Comparison of ENCODE assay signal across 9 cellular contexts in genomic region chr11:405976-406795, GRCh38. TPM values are rescaled to one million over a fixed set of nuclear protein-coding genes. Genes with fewer than 3 reads are reported as not detected.
A peak's percentile ranks its signal among the peaks of the same experiment; 100 is the strongest.
DNase-seq lines count a peak whose midpoint lies in the region; ATAC-seq and TF ChIP-seq lines count a peak whose summit lies in the region.
"Had no signal": no experiment of that assay in that cellular context is flagged by ENCODE, and none has a peak within 500 bp of the region (broad histone marks: within the 10 kb centered on the region; RNA-seq: fewer than 3 reads in every experiment).

No MANE protein-coding gene starts in this region.

- H3K79me2 ChIP-seq in mesendoderm (ENCODE audit: control insufficient read depth, insufficient read depth, low read length) = no peaks in the 10 kb centered on the region

- H2BK15ac ChIP-seq in mesendoderm (replicated peaks; ENCODE audit: low read depth) = no peak overlapping the region

- no peak overlapping the region for H2BK5ac ChIP-seq in mesendoderm (ENCODE audit: low read length)

- peak overlapping the region; percentile 43 for H3K18ac ChIP-seq in mesendoderm (ENCODE audit: low read length)

- H3K4me1 ChIP-seq in colonic mucosa (peaks cover 9% of the 10 kb centered on the region), mesendoderm (ENCODE audit: control insufficient read depth, low read depth, low read length) (no peaks in the 10 kb centered on the region)

- H2BK120ac ChIP-seq in mesendoderm (ENCODE audit: low read depth, low read length) = no peak overlapping the region

- no peaks in the 10 kb centered on the region for H3K9me3 ChIP-seq in colonic mucosa

- no peak for ATAC-seq in activated CD8-positive, alpha-beta memory T cell treated with anti-CD3 and anti-CD28 coated beads, Interleukin-2, amount 10 ng/mL, durations not matched to agents 7 days and 5 days

- no CpG with 5 or more reads among the region's 44 CpGs for WGBS in mesendoderm (ENCODE audit: extremely low coverage, insufficient coverage, low lambda C conversion rate)

- no peaks in the 10 kb centered on the region for H3K27me3 Mint-ChIP-seq in activated CD8-positive, alpha-beta memory T cell treated with anti-CD3 and anti-CD28 coated beads, Interleukin-2, amount 10 ng/mL, durations not matched to agents 7 days and 5 days

- no peak for DNase-seq in activated CD8-positive, alpha-beta memory T cell treated with anti-CD3 and anti-CD28 coated beads, Interleukin-2, amount 10 ng/mL, durations not matched to agents 7 days and 5 days
- DNase-seq in activated CD8-positive, alpha-beta memory T cell treated with anti-CD3 and anti-CD28 coated beads for 24 hours = no peak
- no peak for DNase-seq in colonic mucosa
- no peak for DNase-seq in mesendoderm
- DNase-seq in ureter (ENCODE audit: low spot score) = peak; percentile 52
- no peak for DNase-seq in COR-L47 (lab: John Stamatoyannopoulos, UW)
- DNase-seq in putamen (ENCODE audit: low spot score) = no peak
- DNase-seq in COLO668 (lab: John Stamatoyannopoulos, UW; ENCODE audit: unreplicated experiment) = no peak

- no peaks in the 10 kb centered on the region for H3K36me3 Mint-ChIP-seq in activated CD8-positive, alpha-beta memory T cell treated with anti-CD3 and anti-CD28 coated beads, Interleukin-2, amount 10 ng/mL, durations not matched to agents 7 days and 5 days

- no peak for TF ChIP-seq CTCF in colonic mucosa (IDR thresholded peaks at IDR 0.05)

- peak overlapping the region; percentile 32 for H3K4me2 ChIP-seq in mesendoderm (ENCODE audit: low read length)

- no peak overlapping the region for H3K23ac ChIP-seq in mesendoderm (ENCODE audit: low read length)

- H3K4me3 ChIP-seq in colonic mucosa (peak overlapping the region; percentile 50), mesendoderm (ENCODE audit: low read length) (no peak overlapping the region)

- no peaks in the 10 kb centered on the region for H3K79me1 ChIP-seq in mesendoderm (ENCODE audit: low read length)

- CTCF ChIA-PET in activated CD8-positive, alpha-beta memory T cell treated with anti-CD3 and anti-CD28 coated beads, Interleukin-2, amount 10 ng/mL, durations not matched to agents 7 days and 5 days (lab: Charles Lee) = interaction anchor here (1.2 to 8.4 kb wide), 9 partner anchors 9 to 169 kb away, joined by 3 to 95 read pairs (median 7); partner anchors contain the start of genes PSMD13, PTDSS2 and SIGIRR

- H3K4me1 Mint-ChIP-seq in activated CD8-positive, alpha-beta memory T cell treated with anti-CD3 and anti-CD28 coated beads, Interleukin-2, amount 10 ng/mL, durations not matched to agents 7 days and 5 days = peaks cover 13% of the 10 kb centered on the region

- H4K5ac ChIP-seq in mesendoderm (ENCODE audit: low read length) = no peak overlapping the region

- H3K27ac ChIP-seq in colonic mucosa (peak overlapping the region; percentile 86), mesendoderm (ENCODE audit: low read depth, low read length) (no peak overlapping the region)

- H3K27ac Mint-ChIP-seq in activated CD8-positive, alpha-beta memory T cell treated with anti-CD3 and anti-CD28 coated beads, Interleukin-2, amount 10 ng/mL, durations not matched to agents 7 days and 5 days = no peak overlapping the region

- intact Hi-C loops in colonic mucosa (cut with DNase I) = loop anchor here (5.0 kb wide), 1 partner anchor 41 kb away; no protein-coding TSS in a partner anchor

- H3K36me3 ChIP-seq in colonic mucosa = no peaks in the 10 kb centered on the region
- no peaks in the 10 kb centered on the region for H3K36me3 ChIP-seq in mesendoderm (ENCODE audit: control insufficient read depth, insufficient read depth, low read length)

- H3K4me3 Mint-ChIP-seq in activated CD8-positive, alpha-beta memory T cell treated with anti-CD3 and anti-CD28 coated beads, Interleukin-2, amount 10 ng/mL, durations not matched to agents 7 days and 5 days = peak overlapping the region; percentile 9

- H3K9me3 Mint-ChIP-seq in activated CD8-positive, alpha-beta memory T cell treated with anti-CD3 and anti-CD28 coated beads, Interleukin-2, amount 10 ng/mL, durations not matched to agents 7 days and 5 days (ENCODE audit: low read depth) = no peaks in the 10 kb centered on the region
- H3K9me3 Mint-ChIP-seq: T-helper 1 cell treated with Interleukin-12 subunit alpha and Interleukin-12 subunit beta and Interleukin-4 antibody, amounts not matched to agents 30 μg/mL and 1 μg/mL, for 36 hours had no signal

- no peak overlapping the region for H2AK5ac ChIP-seq in mesendoderm (ENCODE audit: low read length)

- H3K9ac ChIP-seq in colonic mucosa (ENCODE audit: low read depth in 2 of 2, low read length in 2 of 2) (peak overlapping the region; percentile 46 to 54), mesendoderm (ENCODE audit: low read length) (peak overlapping the region; percentile 54)

- H3K4ac ChIP-seq in mesendoderm (ENCODE audit: low read depth, low read length) = peak overlapping the region; percentile 26

- no peaks in the 10 kb centered on the region for H3K27me3 ChIP-seq in colonic mucosa
- H3K27me3 ChIP-seq in mesendoderm (ENCODE audit: insufficient read depth, low read length, poor library complexity) = no peaks in the 10 kb centered on the region

- H3K56ac ChIP-seq in mesendoderm (ENCODE audit: low read length) = peak overlapping the region; percentile 84

- no peak overlapping the region for H4K8ac ChIP-seq in mesendoderm (ENCODE audit: low read depth, low read length)

RNA-seq across cellular contexts. Expression of gene SIGIRR, which starts 8.6 kb away (rescaled TPM):
- 100 to 1,000 TPM in 1 of 2 experiments, 10 to 100 TPM in 1; 96.2 to 198 TPM for total RNA-seq in activated CD8-positive, alpha-beta memory T cell treated with anti-CD3 and anti-CD28 coated beads, Interleukin-2, amount 10 ng/mL, durations not matched to agents 7 days and 5 days
- total RNA-seq in colonic mucosa (100 to 1,000 TPM in 1 of 2 donors, 10 to 100 TPM in 1; 91.4 to 177 TPM), ureter (73.9 TPM)
- 24.9 TPM for polyA plus RNA-seq in mesendoderm (2013, experiment 1 of 2)
- 26.3 TPM for polyA plus RNA-seq in mesendoderm (2013, experiment 2 of 2)

RNA-seq across cellular contexts. Expression of gene PKP3, which starts 12.2 kb away (rescaled TPM):
- under 1 TPM; 0.09 to 0.18 TPM for total RNA-seq in activated CD8-positive, alpha-beta memory T cell treated with anti-CD3 and anti-CD28 coated beads, Interleukin-2, amount 10 ng/mL, durations not matched to agents 7 days and 5 days
- total RNA-seq in colonic mucosa (100 to 1,000 TPM; 167 to 247 TPM), ureter (78.5 TPM)
- polyA plus RNA-seq in mesendoderm (2013, experiment 1 of 2) = 13.1 TPM
- polyA plus RNA-seq in mesendoderm (2013, experiment 2 of 2) = 14.1 TPM

RNA-seq across cellular contexts. Expression of gene ANO9, which starts 35.6 kb away (rescaled TPM):
- 10 to 100 TPM; 33.0 to 79.4 TPM for total RNA-seq in activated CD8-positive, alpha-beta memory T cell treated with anti-CD3 and anti-CD28 coated beads, Interleukin-2, amount 10 ng/mL, durations not matched to agents 7 days and 5 days
- total RNA-seq in colonic mucosa (100 to 1,000 TPM; 121 to 129 TPM), ureter (17.9 TPM)
- 4.0 TPM for polyA plus RNA-seq in mesendoderm (2013, experiment 1 of 2)
- polyA plus RNA-seq in mesendoderm (2013, experiment 2 of 2) = 4.3 TPM

RNA-seq across cellular contexts. Expression of gene B4GALNT4, which starts 36.9 kb away (rescaled TPM):
- total RNA-seq in activated CD8-positive, alpha-beta memory T cell treated with anti-CD3 and anti-CD28 coated beads, Interleukin-2, amount 10 ng/mL, durations not matched to agents 7 days and 5 days = under 1 TPM in 1 of 2 experiments, not detected in 1; 0.32 TPM
- total RNA-seq in colonic mucosa (1 to 10 TPM; 1.6 to 2.0 TPM), ureter (3.3 TPM)
- polyA plus RNA-seq in mesendoderm (2013, experiment 1 of 2) = 24.9 TPM
- 24.4 TPM for polyA plus RNA-seq in mesendoderm (2013, experiment 2 of 2)

RNA-seq across cellular contexts. Expression of gene PTDSS2, which starts 43.9 kb away (rescaled TPM):
- total RNA-seq in activated CD8-positive, alpha-beta memory T cell treated with anti-CD3 and anti-CD28 coated beads, Interleukin-2, amount 10 ng/mL, durations not matched to agents 7 days and 5 days = 10 to 100 TPM; 26.6 to 31.2 TPM
- total RNA-seq in colonic mucosa (10 to 100 TPM; 20.6 to 27.6 TPM), ureter (28.6 TPM)
- polyA plus RNA-seq in mesendoderm (2013, experiment 1 of 2) = 19.8 TPM
- polyA plus RNA-seq in mesendoderm (2013, experiment 2 of 2) = 19.4 TPM

Comparison
In these comparisons a context has a peak if more than half of its experiments do, and no peak if none do; other contexts are left out.
1. RNA of gene PKP3, which starts 12.2 kb away (total RNA-seq): 167 to 247 TPM in colonic mucosa and 78.5 TPM in ureter (single experiment); 0.09 to 0.18 TPM in activated CD8-positive, alpha-beta memory T cell treated with anti-CD3 and anti-CD28 coated beads, Interleukin-2, amount 10 ng/mL, durations not matched to agents 7 days and 5 days; every median in the first group is over 10 times any median in the second.